In genomic region chr14:104680056-104680805, GRCh38 we compare ENCODE assay signal across 8 cellular contexts. TPM values are rescaled to one million over a fixed set of nuclear protein-coding genes. Genes with fewer than 3 reads are reported as not detected.
DNase-seq lines count a peak whose midpoint lies in the region; ATAC-seq, FAIRE-seq and TF ChIP-seq lines count a peak whose summit lies in the region.

No MANE protein-coding gene starts in this region.

- H2AFZ ChIP-seq in fibroblast of lung (ENCODE audit: low read length), result no peak overlapping the region

- no peak for TF ChIP-seq CTCF in RWPE2 (IDR thresholded peaks at IDR 0.05; ENCODE audit: poor library complexity, severe bottlenecking)
- TF ChIP-seq CTCF in fibroblast of lung (conservative IDR thresholded peaks at IDR 0.05 in 1 of 2, IDR thresholded peaks at IDR 0.05 in 1 of 2; ENCODE audit: low read depth in 1 of 2, low read length in 2 of 2), result no peak
- TF ChIP-seq CTCF in pancreas (IDR thresholded peaks at IDR 0.05), result no peak

- FAIRE-seq in pancreas (lab: Jason Lieb, UNC), result no peak

- WGBS in pancreas, 2 donors, result 79% methylated on average over 21 of the region's 21 CpGs

- peak overlapping the region; percentile 97 for H3K27ac ChIP-seq in RWPE2 (ENCODE audit: poor library complexity, severe bottlenecking)
- H3K27ac ChIP-seq in fibroblast of lung (ENCODE audit: insufficient read depth, low read length), result peak overlapping the region; percentile 96
- peak overlapping the region; percentile 59 to 89 (median 84) for H3K27ac ChIP-seq in pancreas

- peak; percentile 73 for DNase-seq in Caki2 (ENCODE audit: low read depth)
- DNase-seq in RWPE2 (ENCODE audit: low spot score), result no peak
- peak; percentile 75 to 87 for DNase-seq in fibroblast of lung (ENCODE audit: low read depth in 2 of 2)
- peak in 5 of 6 donors; percentile 51 to 80 (median 61) for DNase-seq in pancreas
- no peak for DNase-seq in GF-D8 (lab: John Stamatoyannopoulos, UW)
- no peak for DNase-seq in activated gamma-delta T cell (lab: John Stamatoyannopoulos, UW)

- in situ Hi-C loops in Caki2 (cut with HindIII; ENCODE audit: low pct_unique_long_range_greater_than_20kb, low sequenced_read_pairs), result no loop called here

- no peaks in the 10 kb centered on the region for H3K36me3 ChIP-seq in RWPE2 (ENCODE audit: low read depth)
- no peaks in the 10 kb centered on the region for H3K36me3 ChIP-seq in fibroblast of lung (ENCODE audit: control insufficient read depth, insufficient read depth, low read length)
- no peaks in the 10 kb centered on the region for H3K36me3 ChIP-seq in pancreas

- intact Hi-C loops in pancreas (cut with DNase I), result no loop called here

- H3K4me1 ChIP-seq in RWPE2 (ENCODE audit: insufficient read depth, poor library complexity, severe bottlenecking) (peaks cover 52% of the 10 kb centered on the region), fibroblast of lung (ENCODE audit: control insufficient read depth, extremely low read depth, insufficient read depth, low read length) (peaks cover 40% of the 10 kb centered on the region), pancreas (peaks cover 16 to 33% (median 26%) of the 10 kb centered on the region in 3 donors)

- H3K9ac ChIP-seq in fibroblast of lung (ENCODE audit: insufficient read depth, low read length), result peak overlapping the region; percentile 65

- H3K27me3 ChIP-seq in RWPE2 (ENCODE audit: insufficient read depth, poor library complexity, severe bottlenecking) (no peaks in the 10 kb centered on the region), fibroblast of lung (ENCODE audit: control insufficient read depth, insufficient read depth, low read length) (no peaks in the 10 kb centered on the region), pancreas (no peaks in the 10 kb centered on the region)

- H3K9me3 ChIP-seq in RWPE2 (ENCODE audit: severe bottlenecking) (no peaks in the 10 kb centered on the region), fibroblast of lung (ENCODE audit: control insufficient read depth, insufficient read depth, low read depth, low read length) (no peaks in the 10 kb centered on the region), pancreas (no peaks in the 10 kb centered on the region)

- no peaks in the 10 kb centered on the region for H3K79me2 ChIP-seq in fibroblast of lung (ENCODE audit: control insufficient read depth, insufficient read depth, low read length)

- no peaks in the 10 kb centered on the region for H4K20me1 ChIP-seq in fibroblast of lung (ENCODE audit: control insufficient read depth, extremely low read depth, insufficient read depth, low read length)

- no peak overlapping the region for H3K4me3 ChIP-seq in RWPE2 (ENCODE audit: severe bottlenecking)
- H3K4me3 ChIP-seq in fibroblast of lung (replicated peaks in 1 of 4; ENCODE audit: control extremely low read depth in 1 of 4, insufficient read depth in 1 of 4, low read depth in 3 of 4, low read length in 4 of 4), result peak overlapping the region in 1 of 4 experiments; percentile 22
- H3K4me3 ChIP-seq in pancreas, result no peak overlapping the region

- peak overlapping the region; percentile 41 for H3K4me2 ChIP-seq in fibroblast of lung (ENCODE audit: extremely low read depth, insufficient read depth, low read length)

- peak; percentile 71 for ATAC-seq in RWPE2 (ENCODE audit: low read depth)
- ATAC-seq in pancreas, result peak; percentile 34 to 64 (median 46)
- no peak for ATAC-seq in HG03135 (IDR thresholded peaks at IDR 0.05; ENCODE audit: unreplicated experiment)
- ATAC-seq in HG03095 (IDR thresholded peaks at IDR 0.05; ENCODE audit: unreplicated experiment), result no peak

RNA-seq across cellular contexts. Expression of gene INF2, which starts 9.2 kb away (rescaled TPM):
- total RNA-seq in Caki2 (2014; rRNA removed; shearing (Covaris generic); ENCODE audit: low replicate concordance), result 21.6 and 40.7 TPM in 2 replicates
- total RNA-seq in fibroblast of lung, result 23.9 and 50.9 TPM in 2 replicates
- polyA plus RNA-seq in fibroblast of lung, result 19.8 and 32.3 TPM in 2 replicates
- polyA plus RNA-seq in fibroblast of lung (2012), result 51.0 and 84.7 TPM in 2 replicates
- 42.6 and 56.9 TPM in 2 replicates for polyA minus RNA-seq in fibroblast of lung (ENCODE audit: low replicate concordance)
- 10 to 100 TPM; 20.4 to 41.1 (median 23.0) TPM for total RNA-seq in pancreas
- 10 to 100 TPM; 79.5 to 80.8 TPM for polyA plus RNA-seq in pancreas

RNA-seq across cellular contexts. Expression of gene ADSS1, which starts 43.8 kb away (rescaled TPM):
- total RNA-seq in Caki2 (2014; rRNA removed; shearing (Covaris generic); ENCODE audit: low replicate concordance), result 2.2 and 4.2 TPM in 2 replicates
- total RNA-seq in fibroblast of lung, result 2.3 and 3.5 TPM in 2 replicates
- 1.3 and 2.2 TPM in 2 replicates for polyA plus RNA-seq in fibroblast of lung
- polyA plus RNA-seq in fibroblast of lung (2012), result 2.3 and 2.7 TPM in 2 replicates
- polyA minus RNA-seq in fibroblast of lung (ENCODE audit: low replicate concordance), result 0.15 TPM in 1 of 2 replicates, not detected in the other
- 1 to 10 TPM; 3.5 to 6.4 (median 5.0) TPM for total RNA-seq in pancreas
- polyA plus RNA-seq in pancreas, result 1 to 10 TPM; 6.7 to 6.8 TPM

Comparison
In these comparisons a context has a peak if more than half of its experiments do, and no peak if none do; other contexts are left out.
1. DNase-seq: peak in Caki2 (single experiment), fibroblast of lung (2 of 2) and pancreas (5 of 6); none in RWPE2 (single experiment), GF-D8 (single experiment) and activated gamma-delta T cell (single experiment).
2. ATAC-seq: peak in RWPE2 (single experiment) and pancreas (4 of 4); none in HG03135 (single experiment) and HG03095 (single experiment).
3. Peak in every context shown above with its lines, with median percentiles within 50 percentile points of each other: H3K27ac ChIP-seq.